Comparison of ENCODE assay signal across 26 cellular contexts in genomic region chr4:14018191-14018853, GRCh38.
"Had no signal": no experiment of that assay in that cellular context is flagged by ENCODE, and none has a peak within 500 bp of the region (broad histone marks: within the 10 kb centered on the region; RNA-seq: fewer than 3 reads in every experiment).

No MANE protein-coding gene starts in this region.

- ATAC-seq: activated CD8-positive, alpha-beta memory T cell treated with anti-CD3 and anti-CD28 coated beads, Interleukin-2, amount 10 ng/mL, durations not matched to agents 7 days and 5 days; body of pancreas had no signal

- H3K9ac ChIP-seq: KMS-11, SK-N-SH had no signal

- H3K27me3 ChIP-seq: ascending aorta, body of pancreas, Peyer's patch, SJCRH30 had no signal

- H3K4me3 ChIP-seq: ascending aorta, body of pancreas, Peyer's patch, SJCRH30 had no signal

- DNase-seq: activated B cell treated with CpG ODN at 0.5 μM for 24 hours; activated CD4-positive, alpha-beta T cell treated with anti-CD3 and anti-CD28 coated beads for 1 hour; activated CD4-positive, alpha-beta T cell treated with anti-CD3 and anti-CD28 coated beads, Interleukin-2, amount 10 ng/mL, durations not matched to agents 24 days and 14 days; activated CD4-positive, alpha-beta T cell treated with anti-CD3 and anti-CD28 coated beads, Interleukin-2, amount 50 U/mL, for 48 hours; activated CD8-positive, alpha-beta memory T cell treated with anti-CD3 and anti-CD28 coated beads, Interleukin-2, amount 10 ng/mL, durations not matched to agents 7 days and 5 days; activated effector memory CD4-positive, alpha-beta T cell treated with Interleukin-2 at 50 U/mL for 16 hours; activated naive CD4-positive, alpha-beta T cell; activated T-cell treated with anti-CD3 and anti-CD28 coated beads, Interleukin-2, amount 50 U/mL, for 24 hours; amniotic stem cell; body of pancreas; central memory CD4-positive, alpha-beta T cell; NCI-H1048; NCI-H146; NCI-H187 treated with DMSO at 0.1 percent for 48 hours; NCI-H2081 treated with DMSO at 0.1 percent for 48 hours; NCI-H2171 treated with DMSO at 0.1 percent for 48 hours; NCI-H345; NCI-H510A; NCI-H526 treated with DMSO at 0.1 percent for 48 hours; Peyer's patch; Right ventricle myocardium superior; SJCRH30; SK-N-SH had no signal

- H3K36me3 ChIP-seq: ascending aorta, Peyer's patch, SJCRH30 had no signal

- H3K4me2 ChIP-seq: KMS-11, SK-N-SH had no signal

- H3K4me1 ChIP-seq: ascending aorta, body of pancreas, Peyer's patch, SJCRH30 had no signal

- H3K27ac ChIP-seq: ascending aorta, body of pancreas, KMS-11, Peyer's patch, RWPE1, SJCRH30 had no signal

- H3K9me3 ChIP-seq: body of pancreas, SJCRH30 had no signal
